8 cellular contexts compared by ENCODE assay signal in genomic region chr13:30408319-30409101, GRCh38. TPM values are rescaled to one million over a fixed set of nuclear protein-coding genes. Genes with fewer than 3 reads are reported as not detected.
A peak's percentile ranks its signal among the peaks of the same experiment; 100 is the strongest.
DNase-seq lines count a peak whose midpoint lies in the region; ATAC-seq, FAIRE-seq and TF ChIP-seq lines count a peak whose summit lies in the region.

No MANE protein-coding gene starts in this region.

- H3K4me3 Mint-ChIP-seq in endodermal cell = peak overlapping the region; percentile 43

- H3K9me3 ChIP-seq in endodermal cell (ENCODE audit: control insufficient read depth, low read length) = no peaks in the 10 kb centered on the region

- peak overlapping the region; percentile 40 for H3K4me3 ChIP-seq in endodermal cell (ENCODE audit: low read length)

- H3K4me1 ChIP-seq in endodermal cell (ENCODE audit: control insufficient read depth, insufficient read depth, low read length) = no peaks in the 10 kb centered on the region

- H3K27ac Mint-ChIP-seq in endodermal cell = peak overlapping the region; percentile 34

- H3K9ac ChIP-seq in endodermal cell (ENCODE audit: extremely low read depth, low read length, poor library complexity, severe bottlenecking) = no peak overlapping the region

- FAIRE-seq in RCC 7860 (lab: Jason Lieb, UNC) = no peak

- H3K27me3 ChIP-seq in endodermal cell (ENCODE audit: control insufficient read depth, insufficient read depth, low read length, poor library complexity, severe bottlenecking) = peaks cover 23% of the 10 kb centered on the region

- ATAC-seq in GM18502 (IDR thresholded peaks at IDR 0.05; ENCODE audit: poor library complexity, unreplicated experiment) (peak; percentile 93), HG02852 (IDR thresholded peaks at IDR 0.05; ENCODE audit: unreplicated experiment) (peak; percentile 94)

- WGBS in endodermal cell (ENCODE audit: insufficient coverage in 1 of 2, insufficient read length in 1 of 2), 2 experiments = 25 to 44% methylated on average over 14 to 51 of the region's 51 CpGs

- H3K9me3 Mint-ChIP-seq in endodermal cell = no peaks in the 10 kb centered on the region

- H3K36me3 Mint-ChIP-seq in endodermal cell (ENCODE audit: low read depth) = no peaks in the 10 kb centered on the region

- peaks cover 48% of the 10 kb centered on the region for H3K27me3 Mint-ChIP-seq in endodermal cell (ENCODE audit: insufficient read depth)

- H3K4me1 Mint-ChIP-seq in endodermal cell = peaks cover 2% of the 10 kb centered on the region

- no peaks in the 10 kb centered on the region for H3K36me3 ChIP-seq in endodermal cell (ENCODE audit: control insufficient read depth, insufficient read depth, low read length)

- peak; percentile 84 for TF ChIP-seq CTCF in endodermal cell (conservative IDR thresholded peaks at IDR 0.05)

- DNase-seq in NCI-H524 treated with DMSO at 0.1 percent for 48 hours (lab: John Stamatoyannopoulos, UW) (peak; percentile 25), endodermal cell (peak; percentile 99), mesenteric fat pad (ENCODE audit: low spot score) (peak; percentile 98), RCC 7860 (ENCODE audit: low spot score) (no peak)
- peak; percentile 83 for DNase-seq in activated CD8-positive, alpha-beta memory T cell treated with anti-CD3 and anti-CD28 coated beads, Interleukin-2, amount 50 U/mL, for 24 hours (ENCODE audit: extremely low read depth)
- peak; percentile 64 for DNase-seq in stimulated activated CD8-positive, alpha-beta memory T cell treated with anti-CD3 and anti-CD28 coated beads, Interleukin-15, amount 100 ng/mL, for 24 hours (ENCODE audit: low read depth)

- H3K27ac ChIP-seq in endodermal cell (ENCODE audit: low read depth, low read length) = no peak overlapping the region

RNA-seq across cellular contexts. Expression of gene UBE2L5, which starts 13.8 kb away (rescaled TPM):
- total RNA-seq in endodermal cell (not detected), mesenteric fat pad (0.26 TPM)
- not detected for polyA plus RNA-seq in endodermal cell (2013, experiment 1 of 2)
- not detected for polyA plus RNA-seq in endodermal cell (2013, experiment 2 of 2)

RNA-seq across cellular contexts. Expression of gene HMGB1, which starts 57.2 kb away (rescaled TPM):
- total RNA-seq in endodermal cell (100 to 1,000 TPM; 545 to 557 TPM), mesenteric fat pad (209 TPM)
- 908 TPM for polyA plus RNA-seq in endodermal cell (2013, experiment 1 of 2)
- polyA plus RNA-seq in endodermal cell (2013, experiment 2 of 2) = 923 TPM
